In genomic region chr12:1587927-1588573, GRCh38 we compare ENCODE assay signal across 2 cellular contexts.
TF ChIP-seq lines count a peak whose summit lies in the region.

No MANE protein-coding gene starts in this region.

TF ChIP-seq in GM23338, 12 proteins besides CTCF, POLR2A, EP300 and RAD21 (continued from another document):
- TF ChIP-seq, protein P1, sequence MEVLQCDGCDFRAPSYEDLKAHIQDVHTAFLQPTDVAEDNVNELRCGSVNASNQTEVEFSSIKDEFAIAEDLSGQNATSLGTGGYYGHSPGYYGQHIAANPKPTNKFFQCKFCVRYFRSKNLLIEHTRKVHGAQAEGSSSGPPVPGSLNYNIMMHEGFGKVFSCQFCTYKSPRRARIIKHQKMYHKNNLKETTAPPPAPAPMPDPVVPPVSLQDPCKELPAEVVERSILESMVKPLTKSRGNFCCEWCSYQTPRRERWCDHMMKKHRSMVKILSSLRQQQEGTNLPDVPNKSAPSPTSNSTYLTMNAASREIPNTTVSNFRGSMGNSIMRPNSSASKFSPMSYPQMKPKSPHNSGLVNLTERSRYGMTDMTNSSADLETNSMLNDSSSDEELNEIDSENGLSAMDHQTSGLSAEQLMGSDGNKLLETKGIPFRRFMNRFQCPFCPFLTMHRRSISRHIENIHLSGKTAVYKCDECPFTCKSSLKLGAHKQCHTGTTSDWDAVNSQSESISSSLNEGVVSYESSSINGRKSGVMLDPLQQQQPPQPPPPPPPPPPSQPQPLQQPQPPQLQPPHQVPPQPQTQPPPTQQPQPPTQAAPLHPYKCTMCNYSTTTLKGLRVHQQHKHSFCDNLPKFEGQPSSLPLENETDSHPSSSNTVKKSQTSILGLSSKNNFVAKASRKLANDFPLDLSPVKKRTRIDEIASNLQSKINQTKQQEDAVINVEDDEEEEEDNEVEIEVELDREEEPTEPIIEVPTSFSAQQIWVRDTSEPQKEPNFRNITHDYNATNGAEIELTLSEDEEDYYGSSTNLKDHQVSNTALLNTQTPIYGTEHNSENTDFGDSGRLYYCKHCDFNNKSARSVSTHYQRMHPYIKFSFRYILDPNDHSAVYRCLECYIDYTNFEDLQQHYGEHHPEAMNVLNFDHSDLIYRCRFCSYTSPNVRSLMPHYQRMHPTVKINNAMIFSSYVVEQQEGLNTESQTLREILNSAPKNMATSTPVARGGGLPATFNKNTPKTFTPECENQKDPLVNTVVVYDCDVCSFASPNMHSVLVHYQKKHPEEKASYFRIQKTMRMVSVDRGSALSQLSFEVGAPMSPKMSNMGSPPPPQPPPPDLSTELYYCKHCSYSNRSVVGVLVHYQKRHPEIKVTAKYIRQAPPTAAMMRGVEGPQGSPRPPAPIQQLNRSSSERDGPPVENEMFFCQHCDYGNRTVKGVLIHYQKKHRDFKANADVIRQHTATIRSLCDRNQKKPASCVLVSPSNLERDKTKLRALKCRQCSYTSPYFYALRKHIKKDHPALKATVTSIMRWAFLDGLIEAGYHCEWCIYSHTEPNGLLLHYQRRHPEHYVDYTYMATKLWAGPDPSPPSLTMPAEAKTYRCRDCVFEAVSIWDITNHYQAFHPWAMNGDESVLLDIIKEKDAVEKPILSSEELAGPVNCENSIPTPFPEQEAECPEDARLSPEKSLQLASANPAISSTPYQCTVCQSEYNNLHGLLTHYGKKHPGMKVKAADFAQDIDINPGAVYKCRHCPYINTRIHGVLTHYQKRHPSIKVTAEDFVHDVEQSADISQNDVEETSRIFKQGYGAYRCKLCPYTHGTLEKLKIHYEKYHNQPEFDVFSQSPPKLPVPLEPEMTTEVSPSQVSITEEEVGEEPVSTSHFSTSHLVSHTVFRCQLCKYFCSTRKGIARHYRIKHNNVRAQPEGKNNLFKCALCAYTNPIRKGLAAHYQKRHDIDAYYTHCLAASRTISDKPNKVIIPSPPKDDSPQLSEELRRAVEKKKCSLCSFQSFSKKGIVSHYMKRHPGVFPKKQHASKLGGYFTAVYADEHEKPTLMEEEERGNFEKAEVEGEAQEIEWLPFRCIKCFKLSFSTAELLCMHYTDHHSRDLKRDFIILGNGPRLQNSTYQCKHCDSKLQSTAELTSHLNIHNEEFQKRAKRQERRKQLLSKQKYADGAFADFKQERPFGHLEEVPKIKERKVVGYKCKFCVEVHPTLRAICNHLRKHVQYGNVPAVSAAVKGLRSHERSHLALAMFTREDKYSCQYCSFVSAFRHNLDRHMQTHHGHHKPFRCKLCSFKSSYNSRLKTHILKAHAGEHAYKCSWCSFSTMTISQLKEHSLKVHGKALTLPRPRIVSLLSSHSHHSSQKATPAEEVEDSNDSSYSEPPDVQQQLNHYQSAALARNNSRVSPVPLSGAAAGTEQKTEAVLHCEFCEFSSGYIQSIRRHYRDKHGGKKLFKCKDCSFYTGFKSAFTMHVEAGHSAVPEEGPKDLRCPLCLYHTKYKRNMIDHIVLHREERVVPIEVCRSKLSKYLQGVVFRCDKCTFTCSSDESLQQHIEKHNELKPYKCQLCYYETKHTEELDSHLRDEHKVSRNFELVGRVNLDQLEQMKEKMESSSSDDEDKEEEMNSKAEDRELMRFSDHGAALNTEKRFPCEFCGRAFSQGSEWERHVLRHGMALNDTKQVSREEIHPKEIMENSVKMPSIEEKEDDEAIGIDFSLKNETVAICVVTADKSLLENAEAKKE (CRISPR knock-in tag; IDR thresholded peaks at IDR 0.05), result no peak
- no peak for TF ChIP-seq REST (IDR thresholded peaks at IDR 0.05; ENCODE audit: unreplicated experiment)
- TF ChIP-seq EZH2 (IDR thresholded peaks at IDR 0.05; ENCODE audit: low read depth, unreplicated experiment), result no peak
- TF ChIP-seq NANOG (IDR thresholded peaks at IDR 0.05; ENCODE audit: borderline replicate concordance), result no peak
- no peak for TF ChIP-seq ZNF331 (CRISPR knock-in tag; IDR thresholded peaks at IDR 0.05; ENCODE audit: low read depth)

TF ChIP-seq in HEK293T, 16 proteins besides CTCF, POLR2A, EP300 and RAD21 (continued from another document):
- no peak for TF ChIP-seq ELF4 (IDR thresholded peaks at IDR 0.05)
- TF ChIP-seq NFRKB (IDR thresholded peaks at IDR 0.05), result no peak
- no peak for TF ChIP-seq CTBP1 (IDR thresholded peaks at IDR 0.05; ENCODE audit: borderline replicate concordance)
- TF ChIP-seq FOXA1 (IDR thresholded peaks at IDR 0.05), result no peak
- no peak for TF ChIP-seq ZNF384 (IDR thresholded peaks at IDR 0.05)
TF ChIP-seq in HEK293T: peak in this region for 0.
